15 cellular contexts compared by ENCODE assay signal in the genomic region with DNA sequence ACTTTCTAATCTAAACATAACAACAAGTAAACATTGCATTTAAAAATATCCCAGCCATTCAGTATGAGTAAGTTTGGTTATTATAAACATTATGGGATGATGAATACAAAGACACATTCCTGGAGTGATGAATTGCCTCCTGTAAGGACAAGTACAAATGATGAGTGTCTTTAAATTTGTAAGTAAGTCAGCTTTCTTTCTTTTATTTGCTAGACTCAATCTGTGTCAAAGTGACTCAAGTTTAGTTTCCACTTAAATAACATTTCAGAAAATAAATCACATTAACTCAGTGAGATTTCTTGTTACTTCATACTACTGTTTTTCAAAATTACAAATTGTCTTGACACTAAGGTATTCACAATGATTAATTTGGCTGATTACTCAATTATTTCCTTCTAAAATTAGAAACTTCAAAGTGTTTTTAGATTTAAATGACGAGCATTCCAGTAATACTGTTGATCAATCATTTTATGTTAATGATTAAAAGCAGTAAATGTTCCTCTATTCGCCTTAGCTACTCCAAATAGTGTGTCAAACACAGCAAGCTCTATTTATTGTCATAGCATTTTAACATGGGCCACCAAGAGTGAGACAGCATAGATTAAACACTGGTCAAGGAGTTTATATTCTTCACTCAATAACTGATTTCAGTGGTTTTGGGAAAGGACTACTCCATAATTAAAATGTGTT.
"Had no signal": no experiment of that assay in that cellular context is flagged by ENCODE, and none has a peak within 500 bp of the region (broad histone marks: within the 10 kb centered on the region; RNA-seq: fewer than 3 reads in every experiment).

No MANE protein-coding gene starts in this region.

- ATAC-seq: activated CD4-positive, alpha-beta T cell treated with anti-CD3 and anti-CD28 coated beads for 36 hours; left cardiac atrium; lower lobe of right lung; WTC11 had no signal

- H3K4me3 ChIP-seq: esophagus squamous epithelium, lower lobe of right lung, right atrium auricular region, tibial nerve, uterus had no signal

- DNase-seq: activated CD4-positive, alpha-beta memory T cell treated with anti-CD3 and anti-CD28 coated beads for 36 hours; activated CD4-positive, alpha-beta T cell treated with anti-CD3 and anti-CD28 coated beads for 36 hours; activated naive CD4-positive, alpha-beta T cell; activated naive CD8-positive, alpha-beta T cell treated with anti-CD3 and anti-CD28 coated beads for 36 hours; activated T-cell treated with anti-CD3 and anti-CD28 coated beads for 4 hours; cortex of kidney; esophagus squamous epithelium; left cardiac atrium; lower lobe of right lung; nephron progenitor cell; uterus had no signal

- H3K9me3 ChIP-seq: lower lobe of right lung, right atrium auricular region, tibial nerve, uterus had no signal

- H3K27ac ChIP-seq: esophagus squamous epithelium, lower lobe of right lung, right atrium auricular region, tibial nerve, uterus had no signal

- H3K27me3 ChIP-seq: esophagus squamous epithelium, right atrium auricular region, tibial nerve, uterus had no signal

- FAIRE-seq: endometrium had no signal

- H3K36me3 ChIP-seq: esophagus squamous epithelium, lower lobe of right lung, right atrium auricular region, tibial nerve, uterus had no signal

- H3K4me1 ChIP-seq: esophagus squamous epithelium, lower lobe of right lung, right atrium auricular region, tibial nerve, uterus had no signal
